11 cellular contexts compared by ENCODE assay signal in the genomic region with DNA sequence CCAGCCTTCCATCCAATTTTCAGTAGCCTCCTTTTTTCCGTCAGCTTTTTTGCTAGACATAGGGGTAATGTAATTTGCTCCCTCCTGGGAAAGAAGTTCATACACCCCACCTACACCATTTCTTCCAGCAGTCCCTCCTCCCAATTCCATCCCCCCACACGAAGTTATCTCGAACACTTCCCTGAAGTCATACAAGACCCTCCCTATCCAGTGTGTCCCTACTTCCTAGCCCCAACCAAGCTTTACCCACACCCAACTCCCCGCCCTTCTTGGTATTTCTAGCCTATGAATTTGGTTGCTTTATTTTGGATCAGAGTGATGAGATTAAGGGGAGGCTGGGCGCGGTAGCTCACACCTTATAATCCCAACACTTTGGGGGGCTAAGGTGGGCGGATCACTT. TPM values are rescaled to one million over a fixed set of nuclear protein-coding genes. Genes with fewer than 3 reads are reported as not detected.
A peak's percentile ranks its signal among the peaks of the same experiment; 100 is the strongest.
DNase-seq lines count a peak whose midpoint lies in the region; ATAC-seq and TF ChIP-seq lines count a peak whose summit lies in the region.
"Had no signal": no experiment of that assay in that cellular context is flagged by ENCODE, and none has a peak within 500 bp of the region (broad histone marks: within the 10 kb centered on the region; RNA-seq: fewer than 3 reads in every experiment).

No MANE protein-coding gene starts in this region.

- no peaks in the 10 kb centered on the region for H4K20me1 ChIP-seq in BLaER1

- peak overlapping the region; percentile 89 for H3K4me2 ChIP-seq in BLaER1
- peak overlapping the region; percentile 60 for H3K4me2 ChIP-seq in mesendoderm (ENCODE audit: low read length)

- intact Hi-C loops in esophagus muscularis mucosa (cut with DNase I), result loop anchor here (5.0 kb wide), 1 partner anchor 154 kb away; no protein-coding TSS in a partner anchor

- peak overlapping the region; percentile 76 for H3K4ac ChIP-seq in mesendoderm (ENCODE audit: low read depth, low read length)

- H2AK5ac ChIP-seq in mesendoderm (ENCODE audit: low read length), result no peak overlapping the region

- no peak for DNase-seq in activated naive CD8-positive, alpha-beta T cell treated with anti-CD3 and anti-CD28 coated beads, Interleukin-2, amount 50 U/mL, for 24 hours
- DNase-seq in mesendoderm, result no peak
- no peak for DNase-seq in esophagus muscularis mucosa (ENCODE audit: extremely low spot score)
- DNase-seq in kidney tubule cell (ENCODE audit: low spot score), result no peak

- H3K36me3 ChIP-seq in BLaER1 (peaks cover 69% of the 10 kb centered on the region), HUES48 (ENCODE audit: control insufficient read depth, insufficient read depth, low read length) (peaks cover 68% of the 10 kb centered on the region), mesendoderm (ENCODE audit: control insufficient read depth, insufficient read depth, low read length) (peaks cover 18% of the 10 kb centered on the region), esophagus muscularis mucosa (peaks cover 24 to 33% (median 31%) of the 10 kb centered on the region in 4 donors)

- H3K9ac ChIP-seq in BLaER1 (peak overlapping the region; percentile 84), HUES48 (ENCODE audit: low read depth, low read length) (peak overlapping the region; percentile 88), mesendoderm (ENCODE audit: low read length) (peak overlapping the region; percentile 100)

- no peaks in the 10 kb centered on the region for H3K9me3 Mint-ChIP-seq in activated naive CD8-positive, alpha-beta T cell treated with anti-CD3 and anti-CD28 coated beads, Interleukin-2, amount 50 U/mL, for 24 hours

- no peak overlapping the region for H4K8ac ChIP-seq in mesendoderm (ENCODE audit: low read depth, low read length)

- no peak for TF ChIP-seq CTCF in esophagus muscularis mucosa (IDR thresholded peaks at IDR 0.05)

- H3K27ac ChIP-seq in BLaER1 (peak overlapping the region; percentile 84; the same call in 1 of the 2 replicates), HUES48 (ENCODE audit: low read depth, low read length) (no peak overlapping the region), mesendoderm (ENCODE audit: low read depth, low read length) (no peak overlapping the region), esophagus muscularis mucosa (replicated peaks in 1 of 4) (no peak overlapping the region)
- H3K27ac ChIP-seq: coronary artery had no signal

- H3K4me3 ChIP-seq in BLaER1, result peak overlapping the region; percentile 78
- peak overlapping the region; percentile 93 for H3K4me3 ChIP-seq in HUES48 (ENCODE audit: low read depth, low read length)
- H3K4me3 ChIP-seq in mesendoderm (ENCODE audit: low read length), result peak overlapping the region; percentile 100
- no peak overlapping the region for H3K4me3 ChIP-seq in esophagus muscularis mucosa
- H3K4me3 ChIP-seq: K562 had no signal

- H3K79me1 ChIP-seq in mesendoderm (ENCODE audit: low read length), result peaks cover 12% of the 10 kb centered on the region

- H3K36me3 Mint-ChIP-seq in activated naive CD8-positive, alpha-beta T cell treated with anti-CD3 and anti-CD28 coated beads, Interleukin-2, amount 50 U/mL, for 24 hours (ENCODE audit: low read depth), result peaks cover 56% of the 10 kb centered on the region

- no peak overlapping the region for H3K23ac ChIP-seq in mesendoderm (ENCODE audit: low read length)

- H3K79me2 ChIP-seq in mesendoderm (ENCODE audit: control insufficient read depth, insufficient read depth, low read length), result peaks cover 23% of the 10 kb centered on the region

- H3K4me3 Mint-ChIP-seq in activated naive CD8-positive, alpha-beta T cell treated with anti-CD3 and anti-CD28 coated beads, Interleukin-2, amount 50 U/mL, for 24 hours, result peak overlapping the region; percentile 96

- WGBS in mesendoderm (ENCODE audit: extremely low coverage, insufficient coverage, low lambda C conversion rate), result no CpG with 5 or more reads among the region's 7 CpGs
- WGBS in esophagus muscularis mucosa, result 56% methylated on average over 7 of the region's 7 CpGs

- H3K27me3 ChIP-seq in BLaER1, result peaks cover 14% of the 10 kb centered on the region; the same call in 1 of the 2 replicates
- no peaks in the 10 kb centered on the region for H3K27me3 ChIP-seq in HUES48 (ENCODE audit: control insufficient read depth, insufficient read depth, low read length)
- H3K27me3 ChIP-seq in mesendoderm (ENCODE audit: insufficient read depth, low read length, poor library complexity), result no peaks in the 10 kb centered on the region
- H3K27me3 ChIP-seq in esophagus muscularis mucosa, result no peaks in the 10 kb centered on the region

- TF ChIP-seq EP300 in esophagus muscularis mucosa (IDR thresholded peaks at IDR 0.05), result no peak

- H3K4me1 ChIP-seq in BLaER1 (peaks cover 40% of the 10 kb centered on the region), HUES48 (ENCODE audit: control insufficient read depth, insufficient read depth, low read length) (no peaks in the 10 kb centered on the region), mesendoderm (ENCODE audit: control insufficient read depth, low read depth, low read length) (peaks cover 5% of the 10 kb centered on the region), esophagus muscularis mucosa (peaks cover 5 to 34% (median 28%) of the 10 kb centered on the region in 4 donors)

- H2BK15ac ChIP-seq in mesendoderm (replicated peaks; ENCODE audit: low read depth), result no peak overlapping the region

- no peak overlapping the region for H4K5ac ChIP-seq in mesendoderm (ENCODE audit: low read length)

- no peak overlapping the region for H2BK5ac ChIP-seq in mesendoderm (ENCODE audit: low read length)

- ATAC-seq in activated naive CD8-positive, alpha-beta T cell treated with anti-CD3 and anti-CD28 coated beads, Interleukin-2, amount 50 U/mL, for 24 hours, result no peak
- ATAC-seq in HG03442 (IDR thresholded peaks at IDR 0.05; ENCODE audit: unreplicated experiment) (no peak), GM21390 (IDR thresholded peaks at IDR 0.05; ENCODE audit: unreplicated experiment) (no peak)
- ATAC-seq: K562 had no signal

- peaks cover 19% of the 10 kb centered on the region for H3K9me3 ChIP-seq in BLaER1
- no peaks in the 10 kb centered on the region for H3K9me3 ChIP-seq in HUES48 (ENCODE audit: control insufficient read depth, insufficient read depth, low read length)
- no peaks in the 10 kb centered on the region for H3K9me3 ChIP-seq in esophagus muscularis mucosa

- no peak overlapping the region for H2BK120ac ChIP-seq in mesendoderm (ENCODE audit: low read depth, low read length)

- no peak overlapping the region for H3K18ac ChIP-seq in mesendoderm (ENCODE audit: low read length)

- H3K4me1 Mint-ChIP-seq in activated naive CD8-positive, alpha-beta T cell treated with anti-CD3 and anti-CD28 coated beads, Interleukin-2, amount 50 U/mL, for 24 hours, result peaks cover 20% of the 10 kb centered on the region

- no peak for TF ChIP-seq POLR2A in esophagus muscularis mucosa (IDR thresholded peaks at IDR 0.05; ENCODE audit: low read depth)

- no peaks in the 10 kb centered on the region for H3K27me3 Mint-ChIP-seq in activated naive CD8-positive, alpha-beta T cell treated with anti-CD3 and anti-CD28 coated beads, Interleukin-2, amount 50 U/mL, for 24 hours

- peak overlapping the region; percentile 99 for H3K56ac ChIP-seq in mesendoderm (ENCODE audit: low read length)

- peak overlapping the region; percentile 85 for H3K27ac Mint-ChIP-seq in activated naive CD8-positive, alpha-beta T cell treated with anti-CD3 and anti-CD28 coated beads, Interleukin-2, amount 50 U/mL, for 24 hours

RNA-seq across cellular contexts. Expression of a gene that starts 1.0 kb away (rescaled TPM):
- polyA plus RNA-seq in mesendoderm (2013, experiment 1 of 2), result 442 TPM
- polyA plus RNA-seq in mesendoderm (2013, experiment 2 of 2), result 450 TPM
- 1 to 10 TPM in 1 of 4 donors, under 1 TPM in 2, not detected in 1; 0.83 to 2.7 (median 0.91) TPM for total RNA-seq in esophagus muscularis mucosa

RNA-seq across cellular contexts. Expression of a gene that starts 13.6 kb away (rescaled TPM):
- polyA plus RNA-seq in mesendoderm (2013, experiment 1 of 2), result 2.9 TPM
- polyA plus RNA-seq in mesendoderm (2013, experiment 2 of 2), result 3.8 TPM
- 1 to 10 TPM in 3 of 4 donors, under 1 TPM in 1; 0.46 to 3.1 (median 1.8) TPM for total RNA-seq in esophagus muscularis mucosa
- total RNA-seq: K562; T-helper 1 cell treated with Interleukin-12 subunit alpha and Interleukin-12 subunit beta and Interleukin-4 antibody, amounts not matched to agents 30 ng/mL and 1 ng/mL, for 36 hours had no signal
- polyA plus RNA-seq: K562 had no signal

RNA-seq across cellular contexts. Expression of a gene that starts 20.1 kb away (rescaled TPM):
- 5.7 TPM for polyA plus RNA-seq in mesendoderm (2013, experiment 1 of 2)
- 5.7 TPM for polyA plus RNA-seq in mesendoderm (2013, experiment 2 of 2)
- total RNA-seq in esophagus muscularis mucosa, result 10 to 100 TPM; 54.0 to 78.5 (median 63.5) TPM

RNA-seq across cellular contexts. Expression of a gene that starts 21.7 kb away (rescaled TPM):
- polyA plus RNA-seq in mesendoderm (2013, experiment 1 of 2), result 55.5 TPM
- polyA plus RNA-seq in mesendoderm (2013, experiment 2 of 2), result 56.2 TPM
- total RNA-seq in esophagus muscularis mucosa, result 10 to 100 TPM; 28.2 to 35.9 (median 30.6) TPM

RNA-seq across cellular contexts. Expression of a gene that starts 21.8 kb away (rescaled TPM):
- polyA plus RNA-seq in mesendoderm (2013, experiment 1 of 2), result 0.27 TPM
- polyA plus RNA-seq in mesendoderm (2013, experiment 2 of 2), result 0.29 TPM
- 1 to 10 TPM in 2 of 4 donors, under 1 TPM in 1, not detected in 1; 0.80 to 3.3 (median 3.2) TPM for total RNA-seq in esophagus muscularis mucosa
- total RNA-seq: K562; T-helper 1 cell treated with Interleukin-12 subunit alpha and Interleukin-12 subunit beta and Interleukin-4 antibody, amounts not matched to agents 30 ng/mL and 1 ng/mL, for 36 hours had no signal

Comparison
In these comparisons a context has a peak if more than half of its experiments do, and no peak if none do; other contexts are left out.
1. H3K4me3 ChIP-seq: peak in BLaER1 (single experiment), HUES48 (single experiment) and mesendoderm (single experiment); none in esophagus muscularis mucosa (0 of 4).
2. Peak in every context shown above with its lines, with median percentiles within 50 percentile points of each other: H3K9ac ChIP-seq.